1 cellular context compared by ENCODE assay signal in genomic region chr12:54975875-54976274, GRCh38.
TF ChIP-seq lines count a peak whose summit lies in the region.

No MANE protein-coding gene starts in this region.

TF ChIP-seq in GM23338, 12 proteins besides CTCF, POLR2A, EP300 and RAD21 (continued from another document):
- TF ChIP-seq, protein P1, sequence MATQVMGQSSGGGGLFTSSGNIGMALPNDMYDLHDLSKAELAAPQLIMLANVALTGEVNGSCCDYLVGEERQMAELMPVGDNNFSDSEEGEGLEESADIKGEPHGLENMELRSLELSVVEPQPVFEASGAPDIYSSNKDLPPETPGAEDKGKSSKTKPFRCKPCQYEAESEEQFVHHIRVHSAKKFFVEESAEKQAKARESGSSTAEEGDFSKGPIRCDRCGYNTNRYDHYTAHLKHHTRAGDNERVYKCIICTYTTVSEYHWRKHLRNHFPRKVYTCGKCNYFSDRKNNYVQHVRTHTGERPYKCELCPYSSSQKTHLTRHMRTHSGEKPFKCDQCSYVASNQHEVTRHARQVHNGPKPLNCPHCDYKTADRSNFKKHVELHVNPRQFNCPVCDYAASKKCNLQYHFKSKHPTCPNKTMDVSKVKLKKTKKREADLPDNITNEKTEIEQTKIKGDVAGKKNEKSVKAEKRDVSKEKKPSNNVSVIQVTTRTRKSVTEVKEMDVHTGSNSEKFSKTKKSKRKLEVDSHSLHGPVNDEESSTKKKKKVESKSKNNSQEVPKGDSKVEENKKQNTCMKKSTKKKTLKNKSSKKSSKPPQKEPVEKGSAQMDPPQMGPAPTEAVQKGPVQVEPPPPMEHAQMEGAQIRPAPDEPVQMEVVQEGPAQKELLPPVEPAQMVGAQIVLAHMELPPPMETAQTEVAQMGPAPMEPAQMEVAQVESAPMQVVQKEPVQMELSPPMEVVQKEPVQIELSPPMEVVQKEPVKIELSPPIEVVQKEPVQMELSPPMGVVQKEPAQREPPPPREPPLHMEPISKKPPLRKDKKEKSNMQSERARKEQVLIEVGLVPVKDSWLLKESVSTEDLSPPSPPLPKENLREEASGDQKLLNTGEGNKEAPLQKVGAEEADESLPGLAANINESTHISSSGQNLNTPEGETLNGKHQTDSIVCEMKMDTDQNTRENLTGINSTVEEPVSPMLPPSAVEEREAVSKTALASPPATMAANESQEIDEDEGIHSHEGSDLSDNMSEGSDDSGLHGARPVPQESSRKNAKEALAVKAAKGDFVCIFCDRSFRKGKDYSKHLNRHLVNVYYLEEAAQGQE (IDR thresholded peaks at IDR 0.05; ENCODE audit: unreplicated experiment) = no peak
- TF ChIP-seq, protein P2, sequence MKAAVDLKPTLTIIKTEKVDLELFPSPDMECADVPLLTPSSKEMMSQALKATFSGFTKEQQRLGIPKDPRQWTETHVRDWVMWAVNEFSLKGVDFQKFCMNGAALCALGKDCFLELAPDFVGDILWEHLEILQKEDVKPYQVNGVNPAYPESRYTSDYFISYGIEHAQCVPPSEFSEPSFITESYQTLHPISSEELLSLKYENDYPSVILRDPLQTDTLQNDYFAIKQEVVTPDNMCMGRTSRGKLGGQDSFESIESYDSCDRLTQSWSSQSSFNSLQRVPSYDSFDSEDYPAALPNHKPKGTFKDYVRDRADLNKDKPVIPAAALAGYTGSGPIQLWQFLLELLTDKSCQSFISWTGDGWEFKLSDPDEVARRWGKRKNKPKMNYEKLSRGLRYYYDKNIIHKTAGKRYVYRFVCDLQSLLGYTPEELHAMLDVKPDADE (IDR thresholded peaks at IDR 0.05) = no peak
- TF ChIP-seq ZNF462 (CRISPR knock-in tag; IDR thresholded peaks at IDR 0.05) (no peak), CREB1 (CRISPR knock-in tag; IDR thresholded peaks at IDR 0.05; ENCODE audit: low read depth) (no peak), STAT1 (IDR thresholded peaks at IDR 0.05; ENCODE audit: unreplicated experiment) (no peak), EZH2phosphoT487 (IDR thresholded peaks at IDR 0.05; ENCODE audit: unreplicated experiment) (no peak), ZNF331 (CRISPR knock-in tag; IDR thresholded peaks at IDR 0.05; ENCODE audit: low read depth) (no peak), JUNB (IDR thresholded peaks at IDR 0.05; ENCODE audit: unreplicated experiment) (no peak), EZH2 (IDR thresholded peaks at IDR 0.05; ENCODE audit: low read depth, unreplicated experiment) (no peak), POLR2AphosphoS5 (IDR thresholded peaks at IDR 0.05; ENCODE audit: low read depth) (no peak)
